8 cellular contexts compared by ENCODE assay signal in the genomic region with DNA sequence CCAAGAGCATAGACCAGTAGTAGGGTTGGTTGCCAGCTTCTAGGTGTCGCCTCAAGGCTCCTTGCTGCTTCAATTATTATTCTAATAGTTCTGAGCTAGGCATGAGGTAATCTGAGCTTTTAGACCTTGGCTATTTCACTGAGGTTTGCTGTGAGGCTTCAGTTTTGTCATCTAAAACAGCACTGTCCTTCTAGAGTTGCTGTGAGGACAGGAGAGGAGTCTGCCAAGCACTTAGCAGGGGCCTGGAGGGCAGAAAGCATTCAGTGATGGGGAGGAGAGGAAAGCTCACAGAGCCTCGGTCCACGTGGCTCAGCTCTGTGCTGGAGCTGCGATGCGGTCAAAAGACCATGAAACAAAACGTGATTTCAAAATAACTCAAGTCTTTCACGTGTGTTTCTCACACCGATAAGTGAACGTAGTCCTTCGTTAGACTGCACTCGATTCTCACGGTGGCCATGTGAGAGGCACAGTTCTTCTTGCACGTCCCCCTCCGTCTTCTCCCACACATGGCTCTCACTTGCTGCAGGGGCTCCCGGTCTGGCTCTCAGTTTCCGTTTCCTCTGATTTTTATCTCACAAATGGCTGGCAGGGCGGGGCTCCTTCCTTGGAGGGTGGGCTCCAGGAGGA.
DNase-seq lines count a peak whose midpoint lies in the region; ATAC-seq, FAIRE-seq and TF ChIP-seq lines count a peak whose summit lies in the region.

No MANE protein-coding gene starts in this region.

- H3K4me2 ChIP-seq in DND-41 (ENCODE audit: insufficient read depth, low read length) (no peak overlapping the region), skeletal muscle satellite cell (ENCODE audit: low read length) (peak overlapping the region; percentile 24)

- H2AFZ ChIP-seq in DND-41 (ENCODE audit: low read depth, low read length): no peak overlapping the region

- H3K9me3 ChIP-seq in DND-41 (ENCODE audit: insufficient read depth, low read length, severe bottlenecking): no peaks in the 10 kb centered on the region
- H3K9me3 ChIP-seq in ascending aorta: no peaks in the 10 kb centered on the region
- no peaks in the 10 kb centered on the region for H3K9me3 ChIP-seq in skeletal muscle satellite cell (replicated peaks; ENCODE audit: low read length)

- no peak overlapping the region for H3K27ac ChIP-seq in DND-41 (ENCODE audit: low read length)
- peak overlapping the region in 1 of 2 donors; percentile 29 for H3K27ac ChIP-seq in ascending aorta

- H3K79me2 ChIP-seq in DND-41 (ENCODE audit: insufficient read depth, low read length): no peaks in the 10 kb centered on the region

- TF ChIP-seq CTCF in DND-41 (IDR thresholded peaks at IDR 0.05; ENCODE audit: borderline replicate concordance, extremely low read depth, low read length, poor library complexity, severe bottlenecking) (no peak), ascending aorta (IDR thresholded peaks at IDR 0.05) (no peak)

- H3K9ac ChIP-seq in DND-41 (ENCODE audit: low read depth, low read length) (no peak overlapping the region), skeletal muscle satellite cell (ENCODE audit: low read depth, low read length) (no peak overlapping the region)

- H3K4me1 ChIP-seq in DND-41 (ENCODE audit: insufficient read depth, low read length) (0 out of 2 replicates have a peak, but pooled peaks cover 6% of the 10 kb centered on the region), ascending aorta (peaks cover 0 to 3% of the 10 kb centered on the region in 2 donors), skeletal muscle satellite cell (ENCODE audit: control insufficient read depth, insufficient read depth, low read length) (no peaks in the 10 kb centered on the region)

- no peaks in the 10 kb centered on the region for H4K20me1 ChIP-seq in DND-41 (ENCODE audit: insufficient read depth, low read length)

- intact Hi-C loops in ascending aorta (cut with DNase I): no loop called here

- H3K27me3 ChIP-seq in DND-41 (ENCODE audit: insufficient read depth, low read length, poor library complexity) (no peaks in the 10 kb centered on the region), ascending aorta (no peaks in the 10 kb centered on the region), skeletal muscle satellite cell (ENCODE audit: control insufficient read depth, insufficient read depth, low read length) (peaks cover 3% of the 10 kb centered on the region)

- no peak for FAIRE-seq in RCC 7860 (lab: Jason Lieb, UNC)

- H3K4me3 ChIP-seq in DND-41 (ENCODE audit: low read depth in 1 of 2, low read length in 2 of 2) (no peak overlapping the region), ascending aorta (peak overlapping the region; percentile 15 to 50), skeletal muscle satellite cell (ENCODE audit: low read length) (no peak overlapping the region)

- DNase-seq in DND-41 (peak; percentile 70), ascending aorta (ENCODE audit: low spot score in 2 of 2) (no peak), NCI-H345 (lab: John Stamatoyannopoulos, UW) (no peak), COLO668 (lab: John Stamatoyannopoulos, UW; ENCODE audit: unreplicated experiment) (no peak), RCC 7860 (ENCODE audit: low spot score) (no peak)

- H3K36me3 ChIP-seq in DND-41 (ENCODE audit: insufficient read depth, low read length) (no peaks in the 10 kb centered on the region), ascending aorta (no peaks in the 10 kb centered on the region), skeletal muscle satellite cell (ENCODE audit: insufficient read depth, low read length) (no peaks in the 10 kb centered on the region)

- ATAC-seq in DND-41 (ENCODE audit: insufficient read depth, low read depth): peak; percentile 65
- ATAC-seq in GM19467 (IDR thresholded peaks at IDR 0.05; ENCODE audit: unreplicated experiment): peak; percentile 43
- ATAC-seq in HG03457 (IDR thresholded peaks at IDR 0.05; ENCODE audit: unreplicated experiment): peak; percentile 36

Comparison
In these comparisons a context has a peak if more than half of its experiments do, and no peak if none do; other contexts are left out.
1. H3K4me3 ChIP-seq: peak in ascending aorta (2 of 2); none in DND-41 (0 of 2) and skeletal muscle satellite cell (single experiment).
2. Peak in every context shown above with its lines, with median percentiles within 50 percentile points of each other: ATAC-seq.